In genomic region chr6:89999154-89999553, GRCh38 we compare ENCODE assay signal across 1 cellular context.
A peak's percentile ranks its signal among the peaks of the same experiment; 100 is the strongest.
TF ChIP-seq lines count a peak whose summit lies in the region.

No MANE protein-coding gene starts in this region.

TF ChIP-seq in HEK293, 187 proteins besides CTCF, POLR2A, EP300 and RAD21 (continued from another document and continues in another):
- TF ChIP-seq REST (tag by site-specific recombination; IDR thresholded peaks at IDR 0.05), result no peak
- TF ChIP-seq, protein P1, sequence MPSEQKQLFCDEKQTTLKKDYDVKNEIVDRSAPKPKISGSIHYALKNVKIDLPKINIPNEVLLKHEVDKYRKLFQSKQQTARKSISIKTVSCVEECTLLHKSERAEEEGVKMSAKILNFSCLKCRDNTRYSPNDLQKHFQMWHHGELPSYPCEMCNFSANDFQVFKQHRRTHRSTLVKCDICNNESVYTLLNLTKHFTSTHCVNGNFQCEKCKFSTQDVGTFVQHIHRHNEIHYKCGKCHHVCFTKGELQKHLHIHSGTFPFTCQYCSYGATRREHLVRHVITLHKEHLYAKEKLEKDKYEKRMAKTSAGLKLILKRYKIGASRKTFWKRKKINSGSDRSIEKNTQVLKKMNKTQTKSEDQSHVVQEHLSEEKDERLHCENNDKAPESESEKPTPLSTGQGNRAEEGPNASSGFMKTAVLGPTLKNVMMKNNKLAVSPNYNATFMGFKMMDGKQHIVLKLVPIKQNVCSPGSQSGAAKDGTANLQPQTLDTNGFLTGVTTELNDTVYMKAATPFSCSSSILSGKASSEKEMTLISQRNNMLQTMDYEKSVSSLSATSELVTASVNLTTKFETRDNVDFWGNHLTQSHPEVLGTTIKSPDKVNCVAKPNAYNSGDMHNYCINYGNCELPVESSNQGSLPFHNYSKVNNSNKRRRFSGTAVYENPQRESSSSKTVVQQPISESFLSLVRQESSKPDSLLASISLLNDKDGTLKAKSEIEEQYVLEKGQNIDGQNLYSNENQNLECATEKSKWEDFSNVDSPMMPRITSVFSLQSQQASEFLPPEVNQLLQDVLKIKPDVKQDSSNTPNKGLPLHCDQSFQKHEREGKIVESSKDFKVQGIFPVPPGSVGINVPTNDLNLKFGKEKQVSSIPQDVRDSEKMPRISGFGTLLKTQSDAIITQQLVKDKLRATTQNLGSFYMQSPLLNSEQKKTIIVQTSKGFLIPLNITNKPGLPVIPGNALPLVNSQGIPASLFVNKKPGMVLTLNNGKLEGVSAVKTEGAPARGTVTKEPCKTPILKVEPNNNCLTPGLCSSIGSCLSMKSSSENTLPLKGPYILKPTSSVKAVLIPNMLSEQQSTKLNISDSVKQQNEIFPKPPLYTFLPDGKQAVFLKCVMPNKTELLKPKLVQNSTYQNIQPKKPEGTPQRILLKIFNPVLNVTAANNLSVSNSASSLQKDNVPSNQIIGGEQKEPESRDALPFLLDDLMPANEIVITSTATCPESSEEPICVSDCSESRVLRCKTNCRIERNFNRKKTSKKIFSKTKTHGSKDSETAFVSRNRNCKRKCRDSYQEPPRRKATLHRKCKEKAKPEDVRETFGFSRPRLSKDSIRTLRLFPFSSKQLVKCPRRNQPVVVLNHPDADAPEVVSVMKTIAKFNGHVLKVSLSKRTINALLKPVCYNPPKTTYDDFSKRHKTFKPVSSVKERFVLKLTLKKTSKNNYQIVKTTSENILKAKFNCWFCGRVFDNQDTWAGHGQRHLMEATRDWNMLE (tag by site-specific recombination; conservative IDR thresholded peaks at IDR 0.05; ENCODE audit: low read depth), result peak; percentile 47; the same call in 1 of the 2 replicates
- TF ChIP-seq MEIS1 (CRISPR knock-in tag; IDR thresholded peaks at IDR 0.05; ENCODE audit: borderline replicate concordance), result no peak
- TF ChIP-seq, protein P2, sequence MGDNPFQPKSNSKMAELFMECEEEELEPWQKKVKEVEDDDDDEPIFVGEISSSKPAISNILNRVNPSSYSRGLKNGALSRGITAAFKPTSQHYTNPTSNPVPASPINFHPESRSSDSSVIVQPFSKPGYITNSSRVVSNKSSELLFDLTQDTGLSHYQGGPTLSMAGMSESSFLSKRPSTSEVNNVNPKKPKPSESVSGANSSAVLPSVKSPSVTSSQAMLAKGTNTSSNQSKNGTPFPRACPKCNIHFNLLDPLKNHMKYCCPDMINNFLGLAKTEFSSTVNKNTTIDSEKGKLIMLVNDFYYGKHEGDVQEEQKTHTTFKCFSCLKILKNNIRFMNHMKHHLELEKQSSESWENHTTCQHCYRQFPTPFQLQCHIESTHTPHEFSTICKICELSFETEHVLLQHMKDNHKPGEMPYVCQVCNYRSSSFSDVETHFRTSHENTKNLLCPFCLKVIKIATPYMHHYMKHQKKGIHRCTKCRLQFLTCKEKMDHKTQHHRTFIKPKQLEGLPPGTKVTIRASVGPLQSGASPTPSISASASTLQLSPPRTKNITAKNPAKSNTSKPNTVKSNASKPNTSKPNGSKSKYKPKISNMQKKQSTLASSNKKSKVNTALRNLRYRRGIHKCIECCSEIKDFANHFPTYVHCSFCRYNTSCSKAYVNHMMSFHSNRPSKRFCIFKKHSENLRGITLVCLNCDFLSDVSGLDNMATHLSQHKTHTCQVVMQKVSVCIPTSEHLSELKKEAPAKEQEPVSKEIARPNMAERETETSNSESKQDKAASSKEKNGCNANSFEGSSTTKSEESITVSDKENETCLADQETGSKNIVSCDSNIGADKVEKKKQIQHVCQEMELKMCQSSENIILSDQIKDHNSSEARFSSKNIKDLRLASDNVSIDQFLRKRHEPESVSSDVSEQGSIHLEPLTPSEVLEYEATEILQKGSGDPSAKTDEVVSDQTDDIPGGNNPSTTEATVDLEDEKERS (tag by site-specific recombination; IDR thresholded peaks at IDR 0.05), result no peak
- TF ChIP-seq ZSCAN16 (tag by site-specific recombination; IDR thresholded peaks at IDR 0.05), result no peak
- no peak; the same call in 1 of the 2 replicates for TF ChIP-seq KLF1 (tag by site-specific recombination; IDR thresholded peaks at IDR 0.05)
- TF ChIP-seq ZNF174 (tag by site-specific recombination; IDR thresholded peaks at IDR 0.05), result no peak
- TF ChIP-seq ZNF664 (tag by site-specific recombination; IDR thresholded peaks at IDR 0.05), result no peak
- TF ChIP-seq ZNF610 (tag by site-specific recombination; IDR thresholded peaks at IDR 0.05; ENCODE audit: borderline replicate concordance), result no peak
- TF ChIP-seq ZNF768 (tag by site-specific recombination; IDR thresholded peaks at IDR 0.05), result no peak
- TF ChIP-seq YY2 (tag by site-specific recombination; IDR thresholded peaks at IDR 0.05), result peak; percentile 48; the same call in 1 of the 2 replicates
- TF ChIP-seq ZNF214 (tag by site-specific recombination; IDR thresholded peaks at IDR 0.05; ENCODE audit: borderline replicate concordance), result no peak
- no peak for TF ChIP-seq ZNF121 (tag by site-specific recombination; IDR thresholded peaks at IDR 0.05)
- TF ChIP-seq, protein P3, sequence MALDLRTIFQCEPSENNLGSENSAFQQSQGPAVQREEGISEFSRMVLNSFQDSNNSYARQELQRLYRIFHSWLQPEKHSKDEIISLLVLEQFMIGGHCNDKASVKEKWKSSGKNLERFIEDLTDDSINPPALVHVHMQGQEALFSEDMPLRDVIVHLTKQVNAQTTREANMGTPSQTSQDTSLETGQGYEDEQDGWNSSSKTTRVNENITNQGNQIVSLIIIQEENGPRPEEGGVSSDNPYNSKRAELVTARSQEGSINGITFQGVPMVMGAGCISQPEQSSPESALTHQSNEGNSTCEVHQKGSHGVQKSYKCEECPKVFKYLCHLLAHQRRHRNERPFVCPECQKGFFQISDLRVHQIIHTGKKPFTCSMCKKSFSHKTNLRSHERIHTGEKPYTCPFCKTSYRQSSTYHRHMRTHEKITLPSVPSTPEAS (tag by site-specific recombination; IDR thresholded peaks at IDR 0.05), result no peak
- TF ChIP-seq ZNF544 (tag by site-specific recombination; IDR thresholded peaks at IDR 0.05), result no peak
- no peak for TF ChIP-seq ZBTB48 (tag by site-specific recombination; IDR thresholded peaks at IDR 0.05)
- peak; percentile 95 for TF ChIP-seq ZNF362 (tag by site-specific recombination; IDR thresholded peaks at IDR 0.05)
- no peak for TF ChIP-seq ZNF140 (tag by site-specific recombination; IDR thresholded peaks at IDR 0.05)
- no peak for TF ChIP-seq ZNF707 (tag by site-specific recombination; IDR thresholded peaks at IDR 0.05)
- TF ChIP-seq ZNF555 (tag by site-specific recombination; conservative IDR thresholded peaks at IDR 0.05), result no peak
- TF ChIP-seq, protein P4, sequence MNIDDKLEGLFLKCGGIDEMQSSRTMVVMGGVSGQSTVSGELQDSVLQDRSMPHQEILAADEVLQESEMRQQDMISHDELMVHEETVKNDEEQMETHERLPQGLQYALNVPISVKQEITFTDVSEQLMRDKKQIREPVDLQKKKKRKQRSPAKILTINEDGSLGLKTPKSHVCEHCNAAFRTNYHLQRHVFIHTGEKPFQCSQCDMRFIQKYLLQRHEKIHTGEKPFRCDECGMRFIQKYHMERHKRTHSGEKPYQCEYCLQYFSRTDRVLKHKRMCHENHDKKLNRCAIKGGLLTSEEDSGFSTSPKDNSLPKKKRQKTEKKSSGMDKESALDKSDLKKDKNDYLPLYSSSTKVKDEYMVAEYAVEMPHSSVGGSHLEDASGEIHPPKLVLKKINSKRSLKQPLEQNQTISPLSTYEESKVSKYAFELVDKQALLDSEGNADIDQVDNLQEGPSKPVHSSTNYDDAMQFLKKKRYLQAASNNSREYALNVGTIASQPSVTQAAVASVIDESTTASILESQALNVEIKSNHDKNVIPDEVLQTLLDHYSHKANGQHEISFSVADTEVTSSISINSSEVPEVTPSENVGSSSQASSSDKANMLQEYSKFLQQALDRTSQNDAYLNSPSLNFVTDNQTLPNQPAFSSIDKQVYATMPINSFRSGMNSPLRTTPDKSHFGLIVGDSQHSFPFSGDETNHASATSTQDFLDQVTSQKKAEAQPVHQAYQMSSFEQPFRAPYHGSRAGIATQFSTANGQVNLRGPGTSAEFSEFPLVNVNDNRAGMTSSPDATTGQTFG (tag by site-specific recombination; IDR thresholded peaks at IDR 0.05; ENCODE audit: borderline replicate concordance), result no peak
- TF ChIP-seq ZBTB1 (tag by site-specific recombination; IDR thresholded peaks at IDR 0.05), result no peak
- TF ChIP-seq KLF7 (tag by site-specific recombination; IDR thresholded peaks at IDR 0.05; ENCODE audit: borderline replicate concordance), result no peak
- TF ChIP-seq ZBTB21 (tag by site-specific recombination; IDR thresholded peaks at IDR 0.05), result peak; percentile 60
- TF ChIP-seq ZFP3 (tag by site-specific recombination; IDR thresholded peaks at IDR 0.05; ENCODE audit: low read depth), result no peak
- no peak for TF ChIP-seq ZNF266 (tag by site-specific recombination; IDR thresholded peaks at IDR 0.05; ENCODE audit: low read depth)
- TF ChIP-seq ZNF202 (tag by site-specific recombination; IDR thresholded peaks at IDR 0.05; ENCODE audit: borderline replicate concordance), result no peak
- TF ChIP-seq ZNF510 (tag by site-specific recombination; IDR thresholded peaks at IDR 0.05; ENCODE audit: insufficient replicate concordance), result no peak
- no peak for TF ChIP-seq GLI4 (tag by site-specific recombination; IDR thresholded peaks at IDR 0.05)
- TF ChIP-seq ZBTB11 (tag by site-specific recombination; conservative IDR thresholded peaks at IDR 0.05; ENCODE audit: low read depth), result peak; percentile 76
- no peak for TF ChIP-seq SP2 (tag by site-specific recombination; IDR thresholded peaks at IDR 0.05)
- TF ChIP-seq, protein P5, sequence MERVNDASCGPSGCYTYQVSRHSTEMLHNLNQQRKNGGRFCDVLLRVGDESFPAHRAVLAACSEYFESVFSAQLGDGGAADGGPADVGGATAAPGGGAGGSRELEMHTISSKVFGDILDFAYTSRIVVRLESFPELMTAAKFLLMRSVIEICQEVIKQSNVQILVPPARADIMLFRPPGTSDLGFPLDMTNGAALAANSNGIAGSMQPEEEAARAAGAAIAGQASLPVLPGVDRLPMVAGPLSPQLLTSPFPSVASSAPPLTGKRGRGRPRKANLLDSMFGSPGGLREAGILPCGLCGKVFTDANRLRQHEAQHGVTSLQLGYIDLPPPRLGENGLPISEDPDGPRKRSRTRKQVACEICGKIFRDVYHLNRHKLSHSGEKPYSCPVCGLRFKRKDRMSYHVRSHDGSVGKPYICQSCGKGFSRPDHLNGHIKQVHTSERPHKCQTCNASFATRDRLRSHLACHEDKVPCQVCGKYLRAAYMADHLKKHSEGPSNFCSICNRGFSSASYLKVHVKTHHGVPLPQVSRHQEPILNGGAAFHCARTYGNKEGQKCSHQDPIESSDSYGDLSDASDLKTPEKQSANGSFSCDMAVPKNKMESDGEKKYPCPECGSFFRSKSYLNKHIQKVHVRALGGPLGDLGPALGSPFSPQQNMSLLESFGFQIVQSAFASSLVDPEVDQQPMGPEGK (tag by site-specific recombination; IDR thresholded peaks at IDR 0.05), result no peak; the same call in 1 of the 2 replicates
- TF ChIP-seq ZNF623 (tag by site-specific recombination; IDR thresholded peaks at IDR 0.05), result no peak
- no peak for TF ChIP-seq ZNF777 (tag by site-specific recombination; IDR thresholded peaks at IDR 0.05; ENCODE audit: borderline replicate concordance)
